Comparison of ENCODE assay signal across 8 cellular contexts in the genomic region with DNA sequence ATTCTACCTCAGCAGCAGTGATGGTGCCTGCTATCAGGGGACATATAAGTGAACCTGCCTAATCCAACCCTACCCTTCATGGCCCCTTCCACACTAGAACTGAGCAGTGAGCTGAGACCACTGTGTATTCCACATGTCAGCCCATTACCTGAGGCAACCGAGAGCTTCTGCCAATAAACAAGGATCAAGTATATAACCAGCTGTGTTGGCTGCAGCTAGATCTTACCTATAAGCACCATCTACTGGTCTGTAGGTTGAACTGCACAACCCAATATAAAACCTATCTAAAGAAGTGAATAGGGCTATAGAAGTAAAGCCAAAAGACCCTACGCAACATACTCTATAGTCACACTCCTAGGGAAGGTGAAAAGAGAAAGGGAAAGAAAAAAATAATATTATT.
DNase-seq lines count a peak whose midpoint lies in the region; ATAC-seq and TF ChIP-seq lines count a peak whose summit lies in the region.

No MANE protein-coding gene starts in this region.

- ATAC-seq in GM18861 (IDR thresholded peaks at IDR 0.05; ENCODE audit: unreplicated experiment) = peak; percentile 63
- ATAC-seq in HG03159 (IDR thresholded peaks at IDR 0.05; ENCODE audit: unreplicated experiment) = peak; percentile 66
- peak; percentile 71 to 93 (median 89) for ATAC-seq in natural killer cell

- intact Hi-C loops in natural killer cell (cut with micrococcal nuclease) = loop anchor here (1.0 kb wide), 2 partner anchors 75 to 693 kb away; no protein-coding TSS in a partner anchor

- peak; percentile 82 for TF ChIP-seq CTCF in natural killer cell (IDR thresholded peaks at IDR 0.05)

- H3K4me3 Mint-ChIP-seq in natural killer cell = no peak overlapping the region

- H3K9me3 ChIP-seq in NT2/D1 (ENCODE audit: insufficient read depth, low read length) = peaks cover 15% of the 10 kb centered on the region

- H3K27ac Mint-ChIP-seq in natural killer cell = no peak overlapping the region

- no peaks in the 10 kb centered on the region for H3K4me1 ChIP-seq in NT2/D1 (ENCODE audit: insufficient read depth, insufficient read length)

- H3K4me3 ChIP-seq in NT2/D1 (ENCODE audit: insufficient read length, low read depth) = no peak overlapping the region

- no peak overlapping the region for H3K9ac ChIP-seq in NT2/D1 (ENCODE audit: insufficient read length, low read depth)

- H3K36me3 ChIP-seq in NT2/D1 (ENCODE audit: insufficient read depth, insufficient read length, low read length) = no peaks in the 10 kb centered on the region

- peak; percentile 30 for DNase-seq in AG20443 (ENCODE audit: low spot score)
- peak; percentile 32 for DNase-seq in NT2/D1 (ENCODE audit: low read depth, low spot score)
- peak; percentile 44 for DNase-seq in dermis blood vessel endothelial cell
- no peak for DNase-seq in natural killer cell
- no peak for DNase-seq in T-helper 9 cell
- DNase-seq in GOT3 (lab: John Stamatoyannopoulos, UW) = no peak

- no peaks in the 10 kb centered on the region for H3K9me3 Mint-ChIP-seq in natural killer cell

- peaks cover 11 to 13% of the 10 kb centered on the region in 2 donors for H3K27me3 Mint-ChIP-seq in natural killer cell (ENCODE audit: low read depth in 2 of 2)

- peaks cover 0 to 5% of the 10 kb centered on the region in 2 donors for H3K4me1 Mint-ChIP-seq in natural killer cell

- H3K36me3 Mint-ChIP-seq in natural killer cell = no peaks in the 10 kb centered on the region

- no peaks in the 10 kb centered on the region for H3K27me3 ChIP-seq in NT2/D1 (ENCODE audit: insufficient read depth, insufficient read length)

Comparison
In these comparisons a context has a peak if more than half of its experiments do, and no peak if none do; other contexts are left out.
1. DNase-seq: peak in AG20443 (single experiment), NT2/D1 (single experiment) and dermis blood vessel endothelial cell (single experiment); none in natural killer cell (single experiment), T-helper 9 cell (single experiment) and GOT3 (single experiment).
2. Peak in every context shown above with its lines, with median percentiles within 50 percentile points of each other: ATAC-seq.